Comparison of ENCODE assay signal across 19 cellular contexts in the genomic region with DNA sequence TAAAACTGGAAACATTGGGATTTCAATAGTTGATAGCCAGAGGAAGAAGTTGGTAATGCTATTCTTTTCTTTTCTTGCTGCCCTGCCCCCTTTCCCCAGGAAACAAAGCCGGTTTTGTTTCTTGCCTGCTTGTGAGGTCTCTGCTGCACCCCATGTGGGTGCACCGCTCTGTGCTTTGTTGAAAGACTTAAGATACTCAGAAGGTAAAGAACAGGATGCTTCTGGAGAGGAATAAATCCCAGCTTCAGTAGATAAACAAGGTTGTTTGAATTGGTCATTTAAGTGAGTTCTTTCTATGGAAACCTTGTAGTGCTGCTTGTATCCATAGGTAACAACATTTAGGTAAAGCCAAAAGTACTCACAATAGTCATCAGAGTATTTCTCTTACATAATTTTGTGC.
A peak's percentile ranks its signal among the peaks of the same experiment; 100 is the strongest.
DNase-seq lines count a peak whose midpoint lies in the region; ATAC-seq and TF ChIP-seq lines count a peak whose summit lies in the region.
"Had no signal": no experiment of that assay in that cellular context is flagged by ENCODE, and none has a peak within 500 bp of the region (broad histone marks: within the 10 kb centered on the region; RNA-seq: fewer than 3 reads in every experiment).

No MANE protein-coding gene starts in this region.

- no peaks in the 10 kb centered on the region for H3K9me2 ChIP-seq in MM.1S (replicated peaks; ENCODE audit: insufficient read depth, low read length)

- H3K36me3 ChIP-seq in MM.1S (replicated peaks; ENCODE audit: insufficient read depth, low read length): no peaks in the 10 kb centered on the region
- H3K36me3 ChIP-seq: gastrocnemius medialis, pancreas, transverse colon had no signal

- peak; percentile 71 for DNase-seq in COLO829 (ENCODE audit: low spot score)
- peak; percentile 4 for DNase-seq in NAMALWA (ENCODE audit: low spot score)
- DNase-seq in fibroblast of villous mesenchyme (ENCODE audit: low read depth): peak; percentile 26
- DNase-seq in COR-L47 (lab: John Stamatoyannopoulos, UW): no peak
- DNase-seq in coronary artery (ENCODE audit: low spot score): no peak
- DNase-seq in MM.1S: no peak
- DNase-seq: activated CD4-positive, alpha-beta T cell treated with anti-CD3 and anti-CD28 coated beads for 4 hours; activated T-cell treated with anti-CD3 and anti-CD28 coated beads, Interleukin-2, amount 50 U/mL, for 72 hours; effector memory CD4-positive, alpha-beta T cell; gastrocnemius medialis; NCI-H146; NCI-H510A; pancreas; T-helper 17 cell; transverse colon had no signal

- H3K27me3 ChIP-seq in MM.1S (replicated peaks; ENCODE audit: insufficient read depth, low read length): no peaks in the 10 kb centered on the region
- H3K27me3 ChIP-seq: gastrocnemius medialis, pancreas, transverse colon had no signal

- H3K4me3 ChIP-seq in fibroblast of villous mesenchyme (ENCODE audit: low read depth, low read length) (no peak overlapping the region), coronary artery (no peak overlapping the region), MM.1S (ENCODE audit: low read length) (no peak overlapping the region)
- H3K4me3 ChIP-seq: gastrocnemius medialis, lung, pancreas, transverse colon had no signal

- no peaks in the 10 kb centered on the region for H3K4me1 ChIP-seq in MM.1S (ENCODE audit: low read length)
- H3K4me1 ChIP-seq: pancreas had no signal

- no peak overlapping the region for H3K4me2 ChIP-seq in MM.1S (ENCODE audit: low read depth, low read length)
- H3K4me2 ChIP-seq: KMS-11 had no signal

- H3F3A ChIP-seq in MM.1S (ENCODE audit: insufficient read depth, low read length): no peaks in the 10 kb centered on the region

- peak overlapping the region; percentile 54 to 85 (median 80) for H3K27ac Mint-ChIP-seq in nephron
- H3K27ac Mint-ChIP-seq: activated T-cell treated with anti-CD3 and anti-CD28 coated beads, Interleukin-2, amount 50 U/mL, for 72 hours; T-helper 17 cell had no signal

- H4K20me1 ChIP-seq in MM.1S (ENCODE audit: insufficient read depth, low read length): no peaks in the 10 kb centered on the region

- H3K9ac ChIP-seq in MM.1S (ENCODE audit: low read length): no peak overlapping the region
- H3K9ac ChIP-seq: KMS-11 had no signal

- peaks cover 44% of the 10 kb centered on the region for H3K36me3 Mint-ChIP-seq in nephron (ENCODE audit: low read depth)

- no peak for TF ChIP-seq CTCF in fibroblast of villous mesenchyme (IDR thresholded peaks at IDR 0.05; ENCODE audit: insufficient read depth, low read depth, low read length)
- no peak for TF ChIP-seq CTCF in nephron (IDR thresholded peaks at IDR 0.05; ENCODE audit: unreplicated experiment in 3 of 3)
- no peak for TF ChIP-seq CTCF in coronary artery (IDR thresholded peaks at IDR 0.05)
- no peak for TF ChIP-seq CTCF in MM.1S (IDR thresholded peaks at IDR 0.05; ENCODE audit: low read length)

- no peak for ATAC-seq in GM21576 (IDR thresholded peaks at IDR 0.05; ENCODE audit: unreplicated experiment)
- ATAC-seq: activated T-cell treated with anti-CD3 and anti-CD28 coated beads, Interleukin-2, amount 50 U/mL, for 72 hours; gastrocnemius medialis; T-helper 17 cell had no signal

- peak overlapping the region in 2 of 3 experiments; percentile 16 to 60 for H3K4me3 Mint-ChIP-seq in nephron
- H3K4me3 Mint-ChIP-seq: activated T-cell treated with anti-CD3 and anti-CD28 coated beads, Interleukin-2, amount 50 U/mL, for 72 hours; T-helper 17 cell had no signal

- peaks cover 29% of the 10 kb centered on the region for H3K4me1 Mint-ChIP-seq in nephron
- H3K4me1 Mint-ChIP-seq: T-helper 17 cell had no signal

- no peaks in the 10 kb centered on the region for H3K9me3 ChIP-seq in MM.1S (replicated peaks; ENCODE audit: insufficient read depth, low read length)
- H3K9me3 ChIP-seq: gastrocnemius medialis, pancreas, transverse colon had no signal

- H3K9me3 Mint-ChIP-seq in nephron: no peaks in the 10 kb centered on the region
- H3K9me3 Mint-ChIP-seq: activated T-cell treated with anti-CD3 and anti-CD28 coated beads, Interleukin-2, amount 50 U/mL, for 72 hours had no signal

- no peak overlapping the region for H2AFZ ChIP-seq in MM.1S (ENCODE audit: low read length)

- H3K27ac ChIP-seq in coronary artery: no peak overlapping the region
- no peak overlapping the region for H3K27ac ChIP-seq in MM.1S (ENCODE audit: low read length)
- H3K27ac ChIP-seq: gastrocnemius medialis, KMS-11 had no signal

- H3K79me2 ChIP-seq in MM.1S (ENCODE audit: low read length): no peaks in the 10 kb centered on the region

- H3K27me3 Mint-ChIP-seq in nephron (ENCODE audit: low read depth): no peaks in the 10 kb centered on the region

Comparison
In these comparisons a context has a peak if more than half of its experiments do, and no peak if none do; other contexts are left out.
1. DNase-seq: peak in COLO829 (single experiment), NAMALWA (single experiment) and fibroblast of villous mesenchyme (single experiment); none in COR-L47 (single experiment), coronary artery (single experiment) and MM.1S (single experiment).